In the genomic region with DNA sequence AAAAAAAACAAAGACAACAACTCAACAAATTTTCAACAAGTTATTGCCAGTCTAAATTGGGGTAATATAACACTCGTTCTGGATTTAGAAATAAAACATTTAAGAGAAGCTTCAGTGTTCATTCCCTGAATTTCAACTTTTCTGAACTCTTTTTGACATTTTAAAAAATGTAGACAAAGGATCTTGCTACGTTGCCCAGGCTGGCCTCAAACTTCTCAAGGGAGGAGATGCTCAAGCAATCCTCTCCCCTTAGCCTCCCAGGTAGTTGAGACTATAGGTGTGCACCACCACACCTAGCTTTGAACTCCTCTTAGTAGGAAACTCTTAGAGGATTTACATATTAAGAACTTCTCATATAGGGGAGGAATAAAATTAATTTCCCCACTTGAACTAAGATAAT, we compare ENCODE assay signal across 18 cellular contexts.
"Had no signal": no experiment of that assay in that cellular context is flagged by ENCODE, and none has a peak within 500 bp of the region (broad histone marks: within the 10 kb centered on the region; RNA-seq: fewer than 3 reads in every experiment).

No MANE protein-coding gene starts in this region.

- H3K36me3 ChIP-seq: colonic mucosa, heart left ventricle, ovary, suprapubic skin, thyroid gland had no signal

- DNase-seq: colonic mucosa; dermis blood vessel endothelial cell; endodermal cell; foreskin melanocyte; heart left ventricle; hypothalamus; kidney glomerular epithelial cell; mammary epithelial cell; mucosa of descending colon; natural killer cell; ovary; right cardiac atrium; stimulated activated CD4-positive, alpha-beta T cell treated with anti-CD3 and anti-CD28 coated beads, Interleukin-4, amount 100 ng/mL, for 1 hour; stimulated activated CD8-positive, alpha-beta memory T cell treated with anti-CD3 and anti-CD28 coated beads, Interleukin-4, amount 100 ng/mL, for 48 hours; stimulated activated naive CD8-positive, alpha-beta T cell treated with anti-CD3 and anti-CD28 coated beads, Interleukin-15, Interleukin-2, amounts not matched to agents 100 U/mL and 50 U/mL, for 24 hours; thyroid gland had no signal

- H3K4me3 ChIP-seq: colonic mucosa, heart left ventricle, mucosa of descending colon, ovary, suprapubic skin, thyroid gland had no signal

- ATAC-seq: heart left ventricle; mucosa of descending colon; natural killer cell; right cardiac atrium; stimulated activated effector memory CD8-positive, alpha-beta T cell treated with anti-CD3 and anti-CD28 coated beads, Interleukin-12 subunit alpha, Interleukin-12 subunit beta, amount 100 ng/mL, for 72 hours; stimulated activated naive CD8-positive, alpha-beta T cell treated with anti-CD3 and anti-CD28 coated beads, Interleukin-15, Interleukin-2, amounts not matched to agents 100 U/mL and 50 U/mL, for 24 hours had no signal

- H3K27me3 ChIP-seq: colonic mucosa, heart left ventricle, ovary, suprapubic skin, thyroid gland had no signal

- H3K9me3 ChIP-seq: colonic mucosa, heart left ventricle, mucosa of descending colon, ovary, suprapubic skin, thyroid gland had no signal

- H3K4me1 ChIP-seq: colonic mucosa had no signal

- H3K27ac ChIP-seq: colonic mucosa, ovary, suprapubic skin, thyroid gland had no signal
